ENCODE assay signal across 15 cellular contexts in genomic region chr3:139281096-139281495, GRCh38.
DNase-seq lines count a peak whose midpoint lies in the region; TF ChIP-seq lines count a peak whose summit lies in the region.
"Had no signal": no experiment of that assay in that cellular context is flagged by ENCODE, and none has a peak within 500 bp of the region (broad histone marks: within the 10 kb centered on the region; RNA-seq: fewer than 3 reads in every experiment).

No MANE protein-coding gene starts in this region.

- no peak overlapping the region for H3K4me3 Mint-ChIP-seq in activated naive CD4-positive, alpha-beta T cell treated with anti-CD3 and anti-CD28 coated beads, Interleukin-2, amount 10 ng/mL, durations not matched to agents 7 days and 5 days
- H3K4me3 Mint-ChIP-seq: central memory CD8-positive, alpha-beta T cell had no signal

- no peaks in the 10 kb centered on the region for H3K9me3 Mint-ChIP-seq in activated naive CD4-positive, alpha-beta T cell treated with anti-CD3 and anti-CD28 coated beads, Interleukin-2, amount 10 ng/mL, durations not matched to agents 7 days and 5 days
- H3K9me3 Mint-ChIP-seq: central memory CD8-positive, alpha-beta T cell had no signal

- H3K4me1 Mint-ChIP-seq in activated naive CD4-positive, alpha-beta T cell treated with anti-CD3 and anti-CD28 coated beads, Interleukin-2, amount 10 ng/mL, durations not matched to agents 7 days and 5 days: no peaks in the 10 kb centered on the region
- H3K4me1 Mint-ChIP-seq: central memory CD8-positive, alpha-beta T cell had no signal

- H3K27ac ChIP-seq in adrenal gland: no peak overlapping the region
- H3K27ac ChIP-seq: esophagus squamous epithelium, heart right ventricle had no signal

- no peaks in the 10 kb centered on the region for H3K36me3 ChIP-seq in adrenal gland (replicated peaks in 1 of 2)
- H3K36me3 ChIP-seq: esophagus squamous epithelium, heart right ventricle had no signal

- WGBS in adrenal gland, 4 donors: 41 to 80% (median 47%) methylated on average over 2 of the region's 2 CpGs

- DNase-seq in AG09309 (ENCODE audit: low read depth) (peak; percentile 57), HCEC 1CT (peak; percentile 61), adrenal gland (peak in 5 of 7 donors; percentile 35 to 60 (median 51)), foreskin fibroblast (peak; percentile 75 to 86), NCI-H146 (lab: John Stamatoyannopoulos, UW) (no peak), NCI-H2196 treated with DMSO at 0.1 percent for 48 hours (lab: John Stamatoyannopoulos, UW; ENCODE audit: unreplicated experiment) (no peak)
- DNase-seq in NK-92 treated with Interleukin-12 subunit alpha and Interleukin-12 subunit beta, amount 100 ng/mL, for 24 hours (lab: John Stamatoyannopoulos, UW): no peak
- no peak for DNase-seq in activated naive CD4-positive, alpha-beta T cell treated with anti-CD3 and anti-CD28 coated beads, Interleukin-2, amount 10 ng/mL, durations not matched to agents 7 days and 5 days
- DNase-seq: ACHN; activated CD4-positive, alpha-beta T cell treated with anti-CD3 and anti-CD28 coated beads, Interleukin-2, amount 50 U/mL, for 1 hour; activated CD8-positive, alpha-beta memory T cell treated with anti-CD3 and anti-CD28 coated beads, Interleukin-2, amount 50 U/mL, for 4 hours; esophagus squamous epithelium; heart right ventricle; NCI-H2029 treated with DMSO at 0.1 percent for 48 hours had no signal

- no peak overlapping the region for H3K27ac Mint-ChIP-seq in activated naive CD4-positive, alpha-beta T cell treated with anti-CD3 and anti-CD28 coated beads, Interleukin-2, amount 10 ng/mL, durations not matched to agents 7 days and 5 days

- no peak overlapping the region; the same call in 1 of the 2 replicates for H3K4me3 ChIP-seq in AG09309 (ENCODE audit: control insufficient read depth, low read depth, low read length)
- H3K4me3 ChIP-seq in adrenal gland: no peak overlapping the region
- H3K4me3 ChIP-seq in foreskin fibroblast (ENCODE audit: low read depth in 1 of 2, low read length in 2 of 2): peak overlapping the region; percentile 38 to 40
- H3K4me3 ChIP-seq: esophagus squamous epithelium, heart right ventricle had no signal

- CTCF ChIA-PET in activated naive CD4-positive, alpha-beta T cell treated with anti-CD3 and anti-CD28 coated beads, Interleukin-2, amount 10 ng/mL, durations not matched to agents 7 days and 5 days (lab: Charles Lee): no interaction called here

- no peaks in the 10 kb centered on the region for H3K4me1 ChIP-seq in adrenal gland (replicated peaks in 1 of 2)
- H3K4me1 ChIP-seq: esophagus squamous epithelium had no signal

- H3K27me3 ChIP-seq in adrenal gland: no peaks in the 10 kb centered on the region
- H3K27me3 ChIP-seq: heart right ventricle had no signal

- H3K9me3 ChIP-seq in adrenal gland (replicated peaks in 1 of 3): no peaks in the 10 kb centered on the region
- H3K9me3 ChIP-seq: esophagus squamous epithelium had no signal

- peaks cover 9% of the 10 kb centered on the region for H3K27me3 Mint-ChIP-seq in activated naive CD4-positive, alpha-beta T cell treated with anti-CD3 and anti-CD28 coated beads, Interleukin-2, amount 10 ng/mL, durations not matched to agents 7 days and 5 days

- no peak for TF ChIP-seq POLR2A in adrenal gland (IDR thresholded peaks at IDR 0.05)

- intact Hi-C loops in adrenal gland (cut with DNase I): no loop called here

- no peaks in the 10 kb centered on the region for H3K36me3 Mint-ChIP-seq in activated naive CD4-positive, alpha-beta T cell treated with anti-CD3 and anti-CD28 coated beads, Interleukin-2, amount 10 ng/mL, durations not matched to agents 7 days and 5 days

- no peak for TF ChIP-seq CTCF in AG09309 (IDR thresholded peaks at IDR 0.05; ENCODE audit: control insufficient read depth, insufficient read depth, low read depth, low read length, missing control alignments)
- TF ChIP-seq CTCF in adrenal gland (IDR thresholded peaks at IDR 0.05): no peak
- TF ChIP-seq CTCF in foreskin fibroblast (IDR thresholded peaks at IDR 0.05; ENCODE audit: low read depth, low read length): no peak

Comparison
In these comparisons a context has a peak if more than half of its experiments do, and no peak if none do; other contexts are left out.
1. DNase-seq: peak in AG09309 (single experiment), HCEC 1CT (single experiment), adrenal gland (5 of 7) and foreskin fibroblast (2 of 2); none in NK-92 treated with Interleukin-12 subunit alpha and Interleukin-12 subunit beta, amount 100 ng/mL, for 24 hours (single experiment), NCI-H146 (single experiment), activated naive CD4-positive, alpha-beta T cell treated with anti-CD3 and anti-CD28 coated beads, Interleukin-2, amount 10 ng/mL, durations not matched to agents 7 days and 5 days (single experiment) and NCI-H2196 treated with DMSO at 0.1 percent for 48 hours (single experiment).
2. H3K4me3 ChIP-seq: peak in foreskin fibroblast (2 of 2); none in AG09309 (single experiment) and adrenal gland (0 of 4).